In the genomic region with DNA sequence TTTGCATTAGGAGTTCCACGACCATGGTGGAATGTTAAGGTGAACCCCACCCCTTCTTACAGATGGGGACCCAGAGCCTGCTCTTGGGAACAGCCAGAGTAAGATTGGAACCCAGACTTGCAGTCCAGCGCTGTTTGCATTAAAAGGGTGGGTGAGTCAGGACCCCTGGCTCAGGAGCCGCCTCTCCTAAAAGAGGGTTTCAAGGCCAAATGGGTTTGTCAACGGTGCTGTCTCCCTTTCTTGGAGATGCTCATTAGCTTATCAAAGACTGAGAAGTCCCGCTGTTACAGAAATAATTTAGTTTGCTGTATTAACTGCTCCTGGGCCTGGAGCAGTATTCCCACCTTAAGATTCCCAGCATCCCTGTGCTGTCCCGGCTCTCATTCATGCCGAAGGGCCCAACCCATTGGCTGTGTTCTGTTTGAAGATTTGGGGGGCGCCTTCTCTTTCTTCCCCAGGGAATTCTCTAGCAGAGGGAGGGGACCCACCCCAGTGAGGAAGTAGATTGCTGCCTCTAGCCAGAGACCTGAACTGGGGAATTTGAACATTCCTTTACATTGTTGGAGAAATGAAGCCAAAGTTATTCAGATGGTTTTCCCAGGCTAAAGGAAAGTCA, we compare ENCODE assay signal across 9 cellular contexts. TPM values are rescaled to one million over a fixed set of nuclear protein-coding genes. Genes with fewer than 3 reads are reported as not detected.
DNase-seq lines count a peak whose midpoint lies in the region; ATAC-seq and TF ChIP-seq lines count a peak whose summit lies in the region.
"Had no signal": no experiment of that assay in that cellular context is flagged by ENCODE, and none has a peak within 500 bp of the region (broad histone marks: within the 10 kb centered on the region; RNA-seq: fewer than 3 reads in every experiment).

No MANE protein-coding gene starts in this region.

- intact Hi-C loops in cardiac septum (cut with DNase I) (no loop called here), Right ventricle myocardium inferior (cut with DNase I) (no loop called here), vagina (cut with DNase I) (no loop called here)

- peaks cover 0 to 10% of the 10 kb centered on the region in 2 donors for H3K36me3 ChIP-seq in vagina
- H3K36me3 ChIP-seq: right lobe of liver had no signal

- peak overlapping the region; percentile 97 for H3K27ac ChIP-seq in vagina

- H3K4me1 Mint-ChIP-seq in mesothelial cell of epicardium: peaks cover 54% of the 10 kb centered on the region

- no peaks in the 10 kb centered on the region for H3K9me3 ChIP-seq in vagina
- H3K9me3 ChIP-seq: right lobe of liver had no signal

- DNase-seq in cardiac septum (ENCODE audit: low spot score): peak; percentile 6
- DNase-seq in Right ventricle myocardium inferior (ENCODE audit: missing footprints): no peak
- peak in 1 of 2 donors; percentile 29 for DNase-seq in cardiac fibroblast (ENCODE audit: low read depth in 2 of 2)
- no peak for DNase-seq in mesothelial cell of epicardium (ENCODE audit: low spot score in 2 of 2, unreplicated experiment in 2 of 2)
- no peak for DNase-seq in vagina (ENCODE audit: extremely low spot score in 2 of 2)
- no peak for DNase-seq in NCI-H2081 treated with DMSO at 0.1 percent for 48 hours (lab: John Stamatoyannopoulos, UW)
- no peak for DNase-seq in NCI-H226

- H3K27ac Mint-ChIP-seq in mesothelial cell of epicardium: peak overlapping the region; percentile 100

- H3K27me3 ChIP-seq in vagina: no peaks in the 10 kb centered on the region
- H3K27me3 ChIP-seq: right lobe of liver had no signal

- H3K4me3 Mint-ChIP-seq in mesothelial cell of epicardium: peak overlapping the region; percentile 98

- H3K27me3 Mint-ChIP-seq in mesothelial cell of epicardium (ENCODE audit: low read depth): no peaks in the 10 kb centered on the region

- no peaks in the 10 kb centered on the region for H3K9me3 Mint-ChIP-seq in mesothelial cell of epicardium

- H3K4me1 ChIP-seq in vagina: peaks cover 75% of the 10 kb centered on the region

- ATAC-seq in Right ventricle myocardium inferior: no peak
- ATAC-seq in esophagus mucosa: no peak

- no peak for TF ChIP-seq POLR2A in vagina (IDR thresholded peaks at IDR 0.05)

- H3K4me3 ChIP-seq in cardiac fibroblast (replicated peaks in 1 of 2; ENCODE audit: low read depth in 2 of 2, low read length in 2 of 2): peak overlapping the region; percentile 81 to 84
- H3K4me3 ChIP-seq in vagina: peak overlapping the region; percentile 74

- H3K36me3 Mint-ChIP-seq in mesothelial cell of epicardium: peaks cover 13% of the 10 kb centered on the region

- no peak for TF ChIP-seq CTCF in cardiac fibroblast (IDR thresholded peaks at IDR 0.05; ENCODE audit: low read depth, low read length)
- no peak for TF ChIP-seq CTCF in mesothelial cell of epicardium (IDR thresholded peaks at IDR 0.05; ENCODE audit: unreplicated experiment)
- TF ChIP-seq CTCF in vagina (IDR thresholded peaks at IDR 0.05): no peak

RNA-seq across cellular contexts. Expression of a gene that starts 1.8 kb away (rescaled TPM):
- total RNA-seq in cardiac septum (8.6 TPM), Right ventricle myocardium inferior (8.9 TPM), mesothelial cell of epicardium (72.5 to 75.4 TPM (median 75.4 TPM) in 3 replicates), vagina (24.1 TPM), esophagus mucosa (12.1 TPM)

RNA-seq across cellular contexts. Expression of a gene that starts 21.6 kb away (rescaled TPM):
- 19.8 TPM for total RNA-seq in cardiac septum
- total RNA-seq in Right ventricle myocardium inferior: 11.7 TPM
- total RNA-seq in mesothelial cell of epicardium: 39.6 to 40.7 TPM (median 39.9 TPM) in 3 replicates
- total RNA-seq in vagina: 28.0 TPM
- total RNA-seq in esophagus mucosa: 10.7 TPM

RNA-seq across cellular contexts. Expression of a gene that starts 28.3 kb away (rescaled TPM):
- total RNA-seq in cardiac septum (6.3 TPM), Right ventricle myocardium inferior (8.7 TPM), mesothelial cell of epicardium (7.8 to 9.0 TPM (median 7.9 TPM) in 3 replicates), vagina (125 TPM), esophagus mucosa (6.8 TPM)

RNA-seq across cellular contexts. Expression of a gene that starts 56.4 kb away (rescaled TPM):
- total RNA-seq in cardiac septum: 3.2 TPM
- 2.5 TPM for total RNA-seq in Right ventricle myocardium inferior
- 0.69 to 1.1 TPM (median 0.86 TPM) in 3 replicates for total RNA-seq in mesothelial cell of epicardium
- total RNA-seq in vagina: 1.7 TPM
- total RNA-seq in esophagus mucosa: not detected

Comparison
In these comparisons a context has a peak if more than half of its experiments do, and no peak if none do; other contexts are left out.
1. RNA of a gene that starts 28.3 kb away (total RNA-seq): 125 TPM in vagina (single experiment); 8.7 TPM in Right ventricle myocardium inferior (single experiment), 7.8 to 9.0 TPM in mesothelial cell of epicardium, 6.8 TPM in esophagus mucosa (single experiment) and 6.3 TPM in cardiac septum (single experiment); every median in the first group is over 10 times any median in the second.